21 cellular contexts compared by ENCODE assay signal in the genomic region with DNA sequence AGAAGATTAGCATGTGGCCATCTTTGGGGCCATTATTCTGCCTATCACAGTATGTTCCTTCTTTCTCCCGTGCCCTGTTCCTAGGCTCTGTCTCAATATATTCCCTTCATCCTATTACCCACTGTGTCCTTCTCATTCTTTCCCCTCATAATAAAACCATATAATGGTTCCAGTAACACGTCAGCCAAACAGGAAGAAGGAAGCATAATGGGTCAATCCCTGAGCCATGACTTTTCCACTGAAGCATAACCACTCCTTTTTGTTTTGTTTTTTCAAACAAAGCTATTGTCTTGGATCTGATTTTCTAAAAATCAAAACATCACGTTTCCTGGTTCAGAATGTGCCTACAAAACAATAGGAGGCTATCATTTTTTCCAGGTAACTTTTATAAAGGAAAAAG. TPM values are rescaled to one million over a fixed set of nuclear protein-coding genes. Genes with fewer than 3 reads are reported as not detected.
A peak's percentile ranks its signal among the peaks of the same experiment; 100 is the strongest.
DNase-seq lines count a peak whose midpoint lies in the region; ATAC-seq and TF ChIP-seq lines count a peak whose summit lies in the region.
"Had no signal": no experiment of that assay in that cellular context is flagged by ENCODE, and none has a peak within 500 bp of the region (broad histone marks: within the 10 kb centered on the region; RNA-seq: fewer than 3 reads in every experiment).

No MANE protein-coding gene starts in this region.

- no peak for TF ChIP-seq CTCF in heart left ventricle (IDR thresholded peaks at IDR 0.05)

- ATAC-seq in heart left ventricle = peak in 2 of 4 donors; percentile 35 to 70
- no peak for ATAC-seq in left cardiac atrium
- no peak for ATAC-seq in GM18502 (IDR thresholded peaks at IDR 0.05; ENCODE audit: poor library complexity, unreplicated experiment)
- no peak for ATAC-seq in GM21576 (IDR thresholded peaks at IDR 0.05; ENCODE audit: unreplicated experiment)

- DNase-seq in heart left ventricle (no peak), left cardiac atrium (no peak), DMS53 treated with DMSO at 0.1 percent for 48 hours (lab: John Stamatoyannopoulos, UW; ENCODE audit: unreplicated experiment) (peak; percentile 7), dermis microvascular lymphatic vessel endothelial cell (ENCODE audit: low read depth in 2 of 2) (peak; percentile 96 to 98), lung microvascular endothelial cell (ENCODE audit: low read depth in 2 of 2) (peak; percentile 82 to 97), C1 segment of cervical spinal cord (lab: John Stamatoyannopoulos, UW) (no peak)
- DNase-seq: CD4-positive, alpha-beta T cell; Kasumi-1; MV-4-11; NCI-H1105; NCI-H1436 treated with DMSO at 0.1 percent for 48 hours; NCI-H187 treated with DMSO at 0.1 percent for 48 hours; NCI-H2227 treated with DMSO at 0.1 percent for 48 hours; NCI-H510A; NCI-H69; SIG-M5 had no signal

- H3K4me1 ChIP-seq in heart left ventricle = peaks cover 0 to 9% (median 0%) of the 10 kb centered on the region in 12 donors
- H3K4me1 ChIP-seq: BLaER1 had no signal

- H3K9me3 ChIP-seq in heart left ventricle = peaks cover 0 to 10% (median 0%) of the 10 kb centered on the region in 12 donors
- H3K9me3 ChIP-seq: BLaER1 had no signal

- H3K27me3 ChIP-seq in heart left ventricle = no peaks in the 10 kb centered on the region
- H3K27me3 ChIP-seq: BLaER1 had no signal

- H3K36me3 ChIP-seq in heart left ventricle = no peaks in the 10 kb centered on the region
- H3K36me3 ChIP-seq: BLaER1 had no signal

- intact Hi-C loops in heart left ventricle (cut with DNase I) = no loop called here
- intact Hi-C loops in left cardiac atrium (cut with DNase I) = no loop called here

- WGBS in heart left ventricle, 4 donors = 61 to 69% (median 67%) methylated on average over 3 of the region's 3 CpGs

- no peak overlapping the region for H3K4me3 ChIP-seq in heart left ventricle
- H3K4me3 ChIP-seq: BLaER1, SK-N-MC had no signal

- TF ChIP-seq POLR2A in heart left ventricle (IDR thresholded peaks at IDR 0.05) = no peak

- H3K27ac ChIP-seq in heart left ventricle = peak overlapping the region in 8 of 12 donors; percentile 11 to 72 (median 48)
- H3K27ac ChIP-seq: BLaER1, SK-N-MC had no signal

RNA-seq across cellular contexts. Expression of a gene that starts 21.3 kb away (rescaled TPM):
- total RNA-seq in heart left ventricle = 10 to 100 TPM in 6 of 9 donors, 1 to 10 TPM in 3; 6.5 to 26.0 (median 11.6) TPM
- 10 to 100 TPM in 1 of 2 donors, 1 to 10 TPM in 1; 7.9 to 10.4 TPM for polyA plus RNA-seq in heart left ventricle
- 10 to 100 TPM; 19.5 to 27.1 TPM for total RNA-seq in left cardiac atrium
- total RNA-seq in dermis microvascular lymphatic vessel endothelial cell = 65.9 and 163 TPM in 2 replicates
- 58.0 and 78.2 TPM in 2 replicates for total RNA-seq in lung microvascular endothelial cell
- total RNA-seq: CD4-positive, alpha-beta T cell; H1 had no signal

Comparison
In these comparisons a context has a peak if more than half of its experiments do, and no peak if none do; other contexts are left out.
1. DNase-seq: peak in DMS53 treated with DMSO at 0.1 percent for 48 hours (single experiment), dermis microvascular lymphatic vessel endothelial cell (2 of 2) and lung microvascular endothelial cell (2 of 2); none in heart left ventricle (0 of 5), left cardiac atrium (single experiment) and C1 segment of cervical spinal cord (0 of 14).